ENCODE assay signal across 8 cellular contexts in the genomic region with DNA sequence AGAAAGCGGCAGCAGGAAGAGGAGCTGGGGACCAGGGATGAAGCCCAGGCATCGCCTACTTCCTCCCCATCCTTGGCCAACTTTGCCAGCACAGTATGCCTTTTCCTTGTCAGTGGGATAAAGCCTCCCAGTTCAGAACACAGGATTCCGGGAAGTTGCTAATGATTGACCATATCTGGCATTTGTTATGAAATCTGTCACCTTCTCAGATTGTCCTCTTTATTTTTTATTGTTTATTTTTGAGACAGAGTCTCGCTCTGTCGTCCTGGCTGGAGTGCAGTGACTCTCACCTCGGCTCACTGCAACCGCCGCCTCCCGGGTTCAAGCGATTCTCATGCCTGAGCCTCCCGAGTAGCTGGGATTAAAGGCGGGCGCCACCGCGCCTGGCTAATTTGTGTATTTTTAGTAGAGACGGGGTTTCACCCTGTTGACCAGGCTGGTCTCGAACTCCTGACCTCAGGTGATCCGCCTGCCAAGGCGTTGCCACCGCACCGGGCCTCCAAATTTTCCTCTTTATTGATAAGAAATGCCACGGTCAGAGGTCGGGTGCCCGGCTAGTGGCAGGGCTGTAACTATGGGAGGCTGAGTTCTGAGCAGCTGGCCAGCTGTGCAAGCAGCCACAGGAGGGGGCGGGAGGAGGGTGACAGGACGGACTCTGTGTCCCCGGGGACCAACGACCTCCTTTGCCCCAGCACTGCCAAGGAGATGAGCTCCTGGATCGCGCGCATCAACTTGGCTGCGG. TPM values are rescaled to one million over a fixed set of nuclear protein-coding genes. Genes with fewer than 3 reads are reported as not detected.
DNase-seq lines count a peak whose midpoint lies in the region; ATAC-seq, FAIRE-seq and TF ChIP-seq lines count a peak whose summit lies in the region.

No MANE protein-coding gene starts in this region.

- no peaks in the 10 kb centered on the region for H3F3A ChIP-seq in PC-3 (ENCODE audit: low read length, unreplicated experiment)

- intact Hi-C loops in PC-3 (cut with micrococcal nuclease) = no loop called here
- intact Hi-C loops in pancreas (cut with DNase I) = loop anchor here in 1 of 3 donors (5.0 kb wide), 1 partner anchor 41 kb away; no protein-coding TSS in a partner anchor

- peak overlapping the region; percentile 73 for H3K4me2 ChIP-seq in BLaER1
- H3K4me2 ChIP-seq in PC-3 (ENCODE audit: low read length) = peak overlapping the region; percentile 84

- H3K27me3 ChIP-seq in BLaER1 = no peaks in the 10 kb centered on the region
- no peaks in the 10 kb centered on the region for H3K27me3 ChIP-seq in PC-3 (ENCODE audit: low read length)
- no peaks in the 10 kb centered on the region for H3K27me3 ChIP-seq in pancreas

- ATAC-seq in PC-3 (no peak), pancreas (peak; percentile 44 to 56 (median 52)), GM21526 (IDR thresholded peaks at IDR 0.05; ENCODE audit: low FRiP score, unreplicated experiment) (no peak), HG02623 (IDR thresholded peaks at IDR 0.05; ENCODE audit: unreplicated experiment) (no peak), HG02763 (IDR thresholded peaks at IDR 0.05; ENCODE audit: unreplicated experiment) (no peak), HG03097 (IDR thresholded peaks at IDR 0.05; ENCODE audit: low FRiP score, unreplicated experiment) (no peak)

- 26 to 29% methylated on average over 32 of the region's 32 CpGs for WGBS in pancreas, 2 donors

- FAIRE-seq in pancreas (lab: Jason Lieb, UNC) = no peak

- H3K4me1 ChIP-seq in BLaER1 (peaks cover 37% of the 10 kb centered on the region), PC-3 (ENCODE audit: insufficient read depth, low read length) (peaks cover 15% of the 10 kb centered on the region), pancreas (peaks cover 0 to 13% (median 5%) of the 10 kb centered on the region in 3 donors)

- DNase-seq in PC-3 (no peak), fibroblast of the aortic adventitia (ENCODE audit: low read depth) (no peak), pancreas (no peak)

- H3K4me3 ChIP-seq in BLaER1 = peak overlapping the region; percentile 70
- H3K4me3 ChIP-seq in PC-3 (ENCODE audit: low read length) = peak overlapping the region; percentile 78
- peak overlapping the region; percentile 72 for H3K4me3 ChIP-seq in fibroblast of the aortic adventitia (ENCODE audit: low read depth, low read length)
- peak overlapping the region; percentile 51 to 79 (median 62) for H3K4me3 ChIP-seq in pancreas

- no peaks in the 10 kb centered on the region for H3K9me2 ChIP-seq in PC-3 (replicated peaks; ENCODE audit: low read length)

- POLR2A ChIA-PET in PC-3 (lab: Charles Lee; ENCODE audit: unreplicated experiment) = interaction anchor here (0.9 to 1.4 kb wide), 3 partner anchors 60 to 120 kb away, joined by 3 to 6 read pairs (median 6); no protein-coding TSS in a partner anchor

- CTCF ChIA-PET in PC-3 (lab: Charles Lee) = interaction anchor here (0.6 to 2.2 kb wide), 12 partner anchors 32 to 883 kb away, joined by 3 to 39 read pairs (median 4); no protein-coding TSS in a partner anchor

- TF ChIP-seq CTCF in PC-3 (conservative IDR thresholded peaks at IDR 0.05; ENCODE audit: low read depth, low read length) = no peak
- no peak for TF ChIP-seq CTCF in fibroblast of the aortic adventitia (IDR thresholded peaks at IDR 0.05; ENCODE audit: insufficient read depth, low read length)
- no peak for TF ChIP-seq CTCF in pancreas (IDR thresholded peaks at IDR 0.05)

- H3K36me3 ChIP-seq in BLaER1 (peaks cover 80% of the 10 kb centered on the region), PC-3 (ENCODE audit: low read depth, low read length) (no peaks in the 10 kb centered on the region; the same call in 1 of the 2 replicates), pancreas (no peaks in the 10 kb centered on the region)

- H3K9ac ChIP-seq in BLaER1 (peak overlapping the region; percentile 65; the same call in 1 of the 2 replicates), PC-3 (ENCODE audit: low read length) (peak overlapping the region; percentile 82)

- peaks cover 5% of the 10 kb centered on the region; the same call in 1 of the 2 replicates for H4K20me1 ChIP-seq in BLaER1
- H4K20me1 ChIP-seq in PC-3 (ENCODE audit: low read length) = no peaks in the 10 kb centered on the region

- peaks cover 25% of the 10 kb centered on the region for H3K79me2 ChIP-seq in PC-3 (ENCODE audit: low read length)

- H3K9me3 ChIP-seq in BLaER1 = no peaks in the 10 kb centered on the region
- no peaks in the 10 kb centered on the region for H3K9me3 ChIP-seq in PC-3 (ENCODE audit: low read length)
- H3K9me3 ChIP-seq in pancreas = no peaks in the 10 kb centered on the region

- peak overlapping the region; percentile 88 for H2AFZ ChIP-seq in PC-3 (ENCODE audit: low read length)

- BruUV-seq in PC-3 (replicated peaks; lab: Mats Ljungman, UMichigan) = TSS peak; percentile 49

- H3K27ac ChIP-seq in BLaER1 (peak overlapping the region; percentile 63), PC-3 (ENCODE audit: low read length) (peak overlapping the region; percentile 80), pancreas (peak overlapping the region; percentile 89 to 96 (median 94))

RNA-seq across cellular contexts. Expression of a gene that starts 24.4 kb away (rescaled TPM):
- 46.6 and 60.3 TPM in 2 replicates for total RNA-seq in PC-3 (2014; rRNA removed)
- 0.82 and 5.1 TPM in 2 replicates for total RNA-seq in fibroblast of the aortic adventitia (ENCODE audit: low replicate concordance)
- 10 to 100 TPM; 15.9 to 37.6 (median 23.4) TPM for total RNA-seq in pancreas
- polyA plus RNA-seq in pancreas = 10 to 100 TPM; 28.2 to 31.4 TPM

Comparison
In these comparisons a context has a peak if more than half of its experiments do, and no peak if none do; other contexts are left out.
1. ATAC-seq: peak in pancreas (4 of 4); none in PC-3 (single experiment), GM21526 (single experiment), HG02623 (single experiment), HG02763 (single experiment) and HG03097 (single experiment).
2. Peak in every context shown above with its lines, with median percentiles within 50 percentile points of each other: H3K27ac ChIP-seq and H3K4me3 ChIP-seq.